In the genomic region with DNA sequence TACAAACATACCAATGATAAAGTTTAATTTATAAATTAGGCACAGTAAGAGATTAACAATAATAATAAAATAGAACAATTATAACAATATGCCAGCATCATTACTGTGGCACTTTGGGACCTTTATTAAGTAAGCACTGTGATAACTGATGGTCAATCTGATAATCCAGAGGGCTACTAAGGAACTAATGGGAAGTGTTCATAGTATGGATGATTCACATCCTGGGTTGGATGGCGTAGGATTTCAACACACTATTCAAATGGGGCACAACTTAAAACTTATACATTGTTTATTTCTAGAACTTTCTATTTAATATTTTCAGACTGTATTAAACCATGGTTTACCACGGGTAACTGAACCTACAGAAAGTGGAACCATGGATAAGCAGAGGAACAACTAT, we compare ENCODE assay signal across 21 cellular contexts.
"Had no signal": no experiment of that assay in that cellular context is flagged by ENCODE, and none has a peak within 500 bp of the region (broad histone marks: within the 10 kb centered on the region; RNA-seq: fewer than 3 reads in every experiment).

No MANE protein-coding gene starts in this region.

- H3K36me3 ChIP-seq: adrenal gland, ascending aorta, brain microvascular endothelial cell, gastroesophageal sphincter, upper lobe of left lung had no signal

- H3K79me2 ChIP-seq: parathyroid adenoma had no signal

- H2AFZ ChIP-seq: parathyroid adenoma had no signal

- H3K4me3 ChIP-seq: adrenal gland, ascending aorta, gastroesophageal sphincter, mucosa of descending colon, upper lobe of left lung had no signal

- H3K9me3 ChIP-seq: adrenal gland, ascending aorta, gastroesophageal sphincter, mucosa of descending colon, upper lobe of left lung had no signal

- H3K27ac ChIP-seq: adrenal gland, ascending aorta, brain microvascular endothelial cell, gastroesophageal sphincter, parathyroid adenoma, upper lobe of left lung had no signal

- H3K9ac ChIP-seq: parathyroid adenoma had no signal

- ATAC-seq: gastroesophageal sphincter; left colon; mucosa of descending colon; right cardiac atrium; stimulated activated naive CD8-positive, alpha-beta T cell treated with anti-CD3 and anti-CD28 coated beads, Interleukin-15, Interleukin-2, amounts not matched to agents 100 U/mL and 50 U/mL, for 24 hours had no signal

- H3K4me1 ChIP-seq: adrenal gland, ascending aorta, gastroesophageal sphincter, upper lobe of left lung had no signal

- DNase-seq: activated CD4-positive, alpha-beta T cell treated with anti-CD3 and anti-CD28 coated beads for 1 hour; activated CD4-positive, alpha-beta T cell treated with anti-CD3 and anti-CD28 coated beads, Interleukin-2, amount 50 U/mL, for 1 hour; activated naive CD4-positive, alpha-beta T cell; activated T-cell treated with anti-CD3 and anti-CD28 coated beads, Interleukin-2, amount 50 U/mL, for 1 hour; adrenal gland; brain microvascular endothelial cell; cortex of kidney; head of caudate nucleus; islet precursor cell; left colon; mesendoderm; mucosa of descending colon; nucleus accumbens; right cardiac atrium; stimulated activated CD4-positive, alpha-beta T cell treated with anti-CD3 and anti-CD28 coated beads, Interleukin-4, amount 100 ng/mL, for 4 hours; stimulated activated naive CD8-positive, alpha-beta T cell treated with anti-CD3 and anti-CD28 coated beads, Interleukin-15, Interleukin-2, amounts not matched to agents 100 U/mL and 50 U/mL, for 24 hours; T-helper 9 cell; upper lobe of left lung had no signal

- H3K27me3 ChIP-seq: adrenal gland, ascending aorta, brain microvascular endothelial cell, gastroesophageal sphincter, upper lobe of left lung had no signal
